Comparison of ENCODE assay signal across 8 cellular contexts in the genomic region with DNA sequence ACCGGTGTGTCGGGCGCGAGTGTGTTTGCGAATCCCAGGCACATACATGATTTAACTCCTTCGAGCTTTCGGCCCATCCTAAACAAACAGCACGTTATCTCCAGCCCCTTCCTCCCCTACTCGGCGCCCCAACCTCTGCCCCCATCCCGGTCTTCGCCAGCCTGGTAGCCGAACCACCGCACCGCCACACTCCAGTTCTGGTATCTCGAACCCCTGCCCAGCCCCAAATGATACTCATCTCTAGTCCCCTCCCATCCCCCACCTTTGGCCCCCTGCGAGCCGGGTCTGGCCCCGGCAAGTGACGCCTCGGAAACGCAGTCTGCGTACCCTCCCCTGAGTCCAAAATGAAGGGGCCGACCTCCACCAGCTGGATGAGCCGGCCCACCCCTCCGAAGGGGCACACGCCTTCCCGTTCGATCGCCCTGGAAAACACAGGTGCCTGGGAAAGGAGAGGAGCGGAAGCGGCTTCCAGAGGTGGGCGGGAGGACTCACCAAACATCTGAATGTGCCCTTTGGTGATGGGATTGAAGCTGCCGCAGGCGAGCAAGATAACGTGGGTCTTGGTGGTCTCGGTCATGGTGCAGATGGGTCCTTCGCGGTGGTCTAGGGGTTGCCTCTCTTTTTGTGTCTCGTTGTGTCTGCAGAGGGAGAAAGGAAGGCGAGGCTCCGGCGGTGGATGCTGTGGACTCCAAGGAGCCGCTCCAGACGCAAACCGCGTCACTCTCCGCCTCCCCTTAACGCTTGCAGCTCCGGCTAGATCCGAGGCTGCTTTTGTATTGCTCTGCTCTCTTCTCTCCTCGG. TPM values are rescaled to one million over a fixed set of nuclear protein-coding genes. Genes with fewer than 3 reads are reported as not detected.
DNase-seq lines count a peak whose midpoint lies in the region; ATAC-seq, FAIRE-seq and TF ChIP-seq lines count a peak whose summit lies in the region.

A gene (minus strand): TSS at position 690 of the 801 bp plus-strand sequence. CDS start 113 bp downstream, at position 577.

- WGBS in heart right ventricle, 2 donors = 1 to 2% methylated on average over 52 of the region's 52 CpGs

- H3K4me1 Mint-ChIP-seq in activated CD8-positive, alpha-beta T cell treated with anti-CD3 and anti-CD28 coated beads for 36 hours (ENCODE audit: low read depth) = peaks cover 23% of the 10 kb centered on the region

- peaks cover 0 to 25% (median 21%) of the 10 kb centered on the region in 9 donors for H3K4me1 ChIP-seq in heart right ventricle

- DNase-seq in AG04449 (ENCODE audit: low read depth, low spot score) = no peak
- peak; percentile 49 for DNase-seq in HTR-8/SVneo (ENCODE audit: insufficient read length, low spot score)
- DNase-seq in activated CD8-positive, alpha-beta T cell treated with anti-CD3 and anti-CD28 coated beads for 36 hours = peak; percentile 9
- DNase-seq in heart right ventricle = no peak
- peak; percentile 16 for DNase-seq in pons (ENCODE audit: low spot score)
- DNase-seq in GM13977 (ENCODE audit: low spot score) = no peak
- no peak for DNase-seq in SKM-1 (lab: John Stamatoyannopoulos, UW; ENCODE audit: unreplicated experiment)

- POLR2A ChIA-PET in AG04449 (lab: Yijun Ruan, JAX) = no interaction called here
- POLR2A ChIA-PET in activated CD8-positive, alpha-beta T cell treated with anti-CD3 and anti-CD28 coated beads for 36 hours (lab: Charles Lee) = no interaction called here

- no peaks in the 10 kb centered on the region for H3K36me3 Mint-ChIP-seq in activated CD8-positive, alpha-beta T cell treated with anti-CD3 and anti-CD28 coated beads for 36 hours (ENCODE audit: low read depth)

- ATAC-seq in activated CD8-positive, alpha-beta T cell treated with anti-CD3 and anti-CD28 coated beads for 36 hours = no peak
- peak in 7 of 8 donors; percentile 14 to 56 (median 48) for ATAC-seq in heart right ventricle
- ATAC-seq in GM18867 (IDR thresholded peaks at IDR 0.05; ENCODE audit: unreplicated experiment) = no peak

- no peaks in the 10 kb centered on the region for H3K9me3 Mint-ChIP-seq in activated CD8-positive, alpha-beta T cell treated with anti-CD3 and anti-CD28 coated beads for 36 hours

- H3K4me3 ChIP-seq in AG04449 (ENCODE audit: low read depth, low read length) (peak within 1 kb of the TSS; percentile 29), heart right ventricle (peak within 1 kb of the TSS; percentile 12 to 55 (median 43))

- H3K4me3 Mint-ChIP-seq in activated CD8-positive, alpha-beta T cell treated with anti-CD3 and anti-CD28 coated beads for 36 hours = peak within 1 kb of the TSS; percentile 4

- H3K27me3 ChIP-seq in heart right ventricle = peaks cover 0 to 83% (median 61%) of the 10 kb centered on the region in 7 donors

- FAIRE-seq in HTR-8/SVneo (lab: Jason Lieb, UNC) = peak; percentile 86

- H3K27ac ChIP-seq in heart right ventricle = no peak within 1 kb of the TSS

- H3K27ac Mint-ChIP-seq in activated CD8-positive, alpha-beta T cell treated with anti-CD3 and anti-CD28 coated beads for 36 hours = no peak within 1 kb of the TSS

- in situ Hi-C loops in GM13977 (cut with MboI; ENCODE audit: low pct_unique_long_range_greater_than_20kb, low sequenced_read_pairs, unreplicated experiment) = no loop called here

- no peaks in the 10 kb centered on the region for H3K36me3 ChIP-seq in heart right ventricle

- intact Hi-C loops in activated CD8-positive, alpha-beta T cell treated with anti-CD3 and anti-CD28 coated beads for 36 hours (cut with micrococcal nuclease) = no loop called here
- intact Hi-C loops in heart right ventricle (cut with DNase I) = no loop called here

- H3K27me3 Mint-ChIP-seq in activated CD8-positive, alpha-beta T cell treated with anti-CD3 and anti-CD28 coated beads for 36 hours = peaks cover 51% of the 10 kb centered on the region

- H3K9me3 ChIP-seq in heart right ventricle = no peaks in the 10 kb centered on the region

- CTCF ChIA-PET in AG04449 (lab: Yijun Ruan, JAX) = no interaction called here
- CTCF ChIA-PET in activated CD8-positive, alpha-beta T cell treated with anti-CD3 and anti-CD28 coated beads for 36 hours (lab: Charles Lee) = no interaction called here

- TF ChIP-seq CTCF in AG04449 (IDR thresholded peaks at IDR 0.05; ENCODE audit: insufficient read depth, low read length, missing control alignments) (no peak), heart right ventricle (IDR thresholded peaks at IDR 0.05) (no peak), GM13977 (IDR thresholded peaks at IDR 0.05; ENCODE audit: extremely low read depth, insufficient read depth, missing control alignments) (no peak)
- TF ChIP-seq CTCF in activated CD8-positive, alpha-beta T cell treated with anti-CD3 and anti-CD28 coated beads for 36 hours (IDR thresholded peaks at IDR 0.05) = no peak

RNA-seq across cellular contexts. Expression of the gene that starts here (rescaled TPM):
- total RNA-seq in activated CD8-positive, alpha-beta T cell treated with anti-CD3 and anti-CD28 coated beads for 36 hours = not detected
- 1 to 10 TPM; 1.5 to 5.8 (median 2.3) TPM for total RNA-seq in heart right ventricle
- under 1 TPM; 0.23 to 0.73 TPM for polyA plus RNA-seq in heart right ventricle

Comparison
In these comparisons a context has a peak if more than half of its experiments do, and no peak if none do; other contexts are left out.
1. Peak in DNase-seq in activated CD8-positive, alpha-beta T cell treated with anti-CD3 and anti-CD28 coated beads for 36 hours; RNA of the gene not detected or under 1 TPM.
2. DNase-seq: peak in HTR-8/SVneo (single experiment) and pons (single experiment); none in AG04449 (single experiment), heart right ventricle (0 of 2), GM13977 (single experiment) and SKM-1 (single experiment).
3. ATAC-seq: peak in heart right ventricle (7 of 8); none in activated CD8-positive, alpha-beta T cell treated with anti-CD3 and anti-CD28 coated beads for 36 hours (single experiment) and GM18867 (single experiment).